In genomic region chr13:23598371-23598770, GRCh38 we compare ENCODE assay signal across 1 cellular context.
TF ChIP-seq lines count a peak whose summit lies in the region.

No MANE protein-coding gene starts in this region.

TF ChIP-seq in HepG2, 621 proteins besides CTCF, POLR2A, EP300 and RAD21 (continued from another document):
- TF ChIP-seq, protein P1, sequence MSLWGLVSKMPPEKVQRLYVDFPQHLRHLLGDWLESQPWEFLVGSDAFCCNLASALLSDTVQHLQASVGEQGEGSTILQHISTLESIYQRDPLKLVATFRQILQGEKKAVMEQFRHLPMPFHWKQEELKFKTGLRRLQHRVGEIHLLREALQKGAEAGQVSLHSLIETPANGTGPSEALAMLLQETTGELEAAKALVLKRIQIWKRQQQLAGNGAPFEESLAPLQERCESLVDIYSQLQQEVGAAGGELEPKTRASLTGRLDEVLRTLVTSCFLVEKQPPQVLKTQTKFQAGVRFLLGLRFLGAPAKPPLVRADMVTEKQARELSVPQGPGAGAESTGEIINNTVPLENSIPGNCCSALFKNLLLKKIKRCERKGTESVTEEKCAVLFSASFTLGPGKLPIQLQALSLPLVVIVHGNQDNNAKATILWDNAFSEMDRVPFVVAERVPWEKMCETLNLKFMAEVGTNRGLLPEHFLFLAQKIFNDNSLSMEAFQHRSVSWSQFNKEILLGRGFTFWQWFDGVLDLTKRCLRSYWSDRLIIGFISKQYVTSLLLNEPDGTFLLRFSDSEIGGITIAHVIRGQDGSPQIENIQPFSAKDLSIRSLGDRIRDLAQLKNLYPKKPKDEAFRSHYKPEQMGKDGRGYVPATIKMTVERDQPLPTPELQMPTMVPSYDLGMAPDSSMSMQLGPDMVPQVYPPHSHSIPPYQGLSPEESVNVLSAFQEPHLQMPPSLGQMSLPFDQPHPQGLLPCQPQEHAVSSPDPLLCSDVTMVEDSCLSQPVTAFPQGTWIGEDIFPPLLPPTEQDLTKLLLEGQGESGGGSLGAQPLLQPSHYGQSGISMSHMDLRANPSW (CRISPR knock-in tag; IDR thresholded peaks at IDR 0.05; ENCODE audit: borderline replicate concordance) = no peak
- TF ChIP-seq ZNF564 (CRISPR knock-in tag; IDR thresholded peaks at IDR 0.05) (no peak), ZNF143 (CRISPR knock-in tag; IDR thresholded peaks at IDR 0.05) (no peak), SMAD3 (CRISPR knock-in tag; IDR thresholded peaks at IDR 0.05) (no peak)
- TF ChIP-seq, protein P2, sequence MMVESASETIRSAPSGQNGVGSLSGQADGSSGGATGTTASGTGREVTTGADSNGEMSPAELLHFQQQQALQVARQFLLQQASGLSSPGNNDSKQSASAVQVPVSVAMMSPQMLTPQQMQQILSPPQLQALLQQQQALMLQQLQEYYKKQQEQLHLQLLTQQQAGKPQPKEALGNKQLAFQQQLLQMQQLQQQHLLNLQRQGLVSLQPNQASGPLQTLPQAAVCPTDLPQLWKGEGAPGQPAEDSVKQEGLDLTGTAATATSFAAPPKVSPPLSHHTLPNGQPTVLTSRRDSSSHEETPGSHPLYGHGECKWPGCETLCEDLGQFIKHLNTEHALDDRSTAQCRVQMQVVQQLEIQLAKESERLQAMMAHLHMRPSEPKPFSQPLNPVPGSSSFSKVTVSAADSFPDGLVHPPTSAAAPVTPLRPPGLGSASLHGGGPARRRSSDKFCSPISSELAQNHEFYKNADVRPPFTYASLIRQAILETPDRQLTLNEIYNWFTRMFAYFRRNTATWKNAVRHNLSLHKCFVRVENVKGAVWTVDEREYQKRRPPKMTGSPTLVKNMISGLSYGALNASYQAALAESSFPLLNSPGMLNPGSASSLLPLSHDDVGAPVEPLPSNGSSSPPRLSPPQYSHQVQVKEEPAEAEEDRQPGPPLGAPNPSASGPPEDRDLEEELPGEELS (CRISPR knock-in tag; IDR thresholded peaks at IDR 0.05) = no peak
